ENCODE assay signal across 20 cellular contexts in genomic region chr12:132748319-132748718, GRCh38. TPM values are rescaled to one million over a fixed set of nuclear protein-coding genes. Genes with fewer than 3 reads are reported as not detected.
DNase-seq lines count a peak whose midpoint lies in the region; ATAC-seq, FAIRE-seq and TF ChIP-seq lines count a peak whose summit lies in the region.
"Had no signal": no experiment of that assay in that cellular context is flagged by ENCODE, and none has a peak within 500 bp of the region (broad histone marks: within the 10 kb centered on the region; RNA-seq: fewer than 3 reads in every experiment).

No MANE protein-coding gene starts in this region.

- H3K27ac ChIP-seq in astrocyte (ENCODE audit: low read depth, low read length) (no peak overlapping the region), trophoblast cell (ENCODE audit: low read depth, low read length) (no peak overlapping the region), dorsolateral prefrontal cortex (no peak overlapping the region)
- H3K27ac ChIP-seq: 22Rv1 had no signal

- no peak overlapping the region for H3K4me3 ChIP-seq in astrocyte (ENCODE audit: insufficient read depth, low read depth, low read length)
- H3K4me3 ChIP-seq in trophoblast cell (ENCODE audit: low read depth, low read length), result no peak overlapping the region
- H3K4me3 ChIP-seq in dorsolateral prefrontal cortex, result no peak overlapping the region

- no peaks in the 10 kb centered on the region for H3K4me1 Mint-ChIP-seq in activated naive CD8-positive, alpha-beta T cell treated with anti-CD3 and anti-CD28 coated beads, Interleukin-2, amount 10 ng/mL, durations not matched to agents 7 days and 5 days
- peaks cover 5% of the 10 kb centered on the region for H3K4me1 Mint-ChIP-seq in activated naive CD8-positive, alpha-beta T cell treated with anti-CD3 and anti-CD28 coated beads, Interleukin-2, amount 50 U/mL, for 24 hours
- H3K4me1 Mint-ChIP-seq in astrocyte (ENCODE audit: low read depth, unreplicated experiment), result peaks cover 2% of the 10 kb centered on the region
- H3K4me1 Mint-ChIP-seq in endothelial cell (ENCODE audit: unreplicated experiment), result no peaks in the 10 kb centered on the region
- H3K4me1 Mint-ChIP-seq: CD14-positive monocyte had no signal

- H2BK12ac ChIP-seq in trophoblast cell (ENCODE audit: low read length), result no peak overlapping the region

- H2AFZ ChIP-seq in astrocyte (ENCODE audit: low read depth, low read length), result no peak overlapping the region
- H2AFZ ChIP-seq in trophoblast cell (ENCODE audit: insufficient read depth, low read length, poor library complexity), result no peak overlapping the region

- H4K91ac ChIP-seq in trophoblast cell (ENCODE audit: low read depth, low read length), result no peak overlapping the region

- no CpG with 5 or more reads among the region's 10 CpGs for WGBS in trophoblast cell (ENCODE audit: extremely low coverage, insufficient coverage, insufficient read length)

- POLR2A ChIA-PET in activated naive CD8-positive, alpha-beta T cell treated with anti-CD3 and anti-CD28 coated beads, Interleukin-2, amount 10 ng/mL, durations not matched to agents 7 days and 5 days (lab: Charles Lee), result no interaction called here

- H3K9ac ChIP-seq in astrocyte (ENCODE audit: low read length) (no peak overlapping the region), trophoblast cell (ENCODE audit: low read length) (no peak overlapping the region)

- TF ChIP-seq CTCF in astrocyte (IDR thresholded peaks at IDR 0.05; ENCODE audit: insufficient read depth, low read depth, low read length), result no peak
- TF ChIP-seq CTCF in endothelial cell (IDR thresholded peaks at IDR 0.05; ENCODE audit: unreplicated experiment), result no peak
- TF ChIP-seq CTCF in dorsolateral prefrontal cortex (IDR thresholded peaks at IDR 0.05 in 54 of 56, conservative IDR thresholded peaks at IDR 0.05 in 2 of 56; ENCODE audit: low read depth in 1 of 56, partially characterized antibody in 56 of 56), result no peak
- TF ChIP-seq CTCF in omental fat pad (IDR thresholded peaks at IDR 0.05), result no peak

- H3K4me2 ChIP-seq in astrocyte (ENCODE audit: low read length), result no peak overlapping the region
- no peak overlapping the region for H3K4me2 ChIP-seq in trophoblast cell (ENCODE audit: low read length)

- no peak for ATAC-seq in activated naive CD8-positive, alpha-beta T cell treated with anti-CD3 and anti-CD28 coated beads, Interleukin-2, amount 10 ng/mL, durations not matched to agents 7 days and 5 days (ENCODE audit: low read depth)
- no peak for ATAC-seq in activated naive CD8-positive, alpha-beta T cell treated with anti-CD3 and anti-CD28 coated beads, Interleukin-2, amount 50 U/mL, for 24 hours
- ATAC-seq in omental fat pad (ENCODE audit: low FRiP score), result no peak
- ATAC-seq: CD8-positive, alpha-beta T cell had no signal

- H3K4me1 ChIP-seq in astrocyte (ENCODE audit: insufficient read depth, low read length) (no peaks in the 10 kb centered on the region), trophoblast cell (ENCODE audit: control insufficient read depth in 1 of 2, insufficient read depth in 2 of 2, low read length in 2 of 2) (no peaks in the 10 kb centered on the region)

- H3K14ac ChIP-seq in trophoblast cell (ENCODE audit: low read length), result no peak overlapping the region

- peak overlapping the region; percentile 24 for H3K4ac ChIP-seq in trophoblast cell (ENCODE audit: low read depth, low read length)

- H3K79me2 ChIP-seq in astrocyte (ENCODE audit: insufficient read depth, low read length), result peaks cover 93% of the 10 kb centered on the region
- peaks cover 1% of the 10 kb centered on the region for H3K79me2 ChIP-seq in trophoblast cell (ENCODE audit: control insufficient read depth, insufficient read depth, low read length, poor library complexity)

- H2AK5ac ChIP-seq in trophoblast cell (ENCODE audit: low read length), result no peak overlapping the region

- H3K36me3 Mint-ChIP-seq in activated naive CD8-positive, alpha-beta T cell treated with anti-CD3 and anti-CD28 coated beads, Interleukin-2, amount 10 ng/mL, durations not matched to agents 7 days and 5 days, result peaks cover 26% of the 10 kb centered on the region
- H3K36me3 Mint-ChIP-seq in activated naive CD8-positive, alpha-beta T cell treated with anti-CD3 and anti-CD28 coated beads, Interleukin-2, amount 50 U/mL, for 24 hours (ENCODE audit: low read depth), result peaks cover 57% of the 10 kb centered on the region
- H3K36me3 Mint-ChIP-seq in astrocyte (ENCODE audit: low read depth, unreplicated experiment) (peaks cover 11% of the 10 kb centered on the region), endothelial cell (ENCODE audit: low read depth, unreplicated experiment) (peaks cover 37% of the 10 kb centered on the region)

- no peak for DNase-seq in activated naive CD8-positive, alpha-beta T cell treated with anti-CD3 and anti-CD28 coated beads, Interleukin-2, amount 10 ng/mL, durations not matched to agents 7 days and 5 days
- DNase-seq in activated naive CD8-positive, alpha-beta T cell treated with anti-CD3 and anti-CD28 coated beads, Interleukin-2, amount 50 U/mL, for 24 hours, result no peak
- DNase-seq in astrocyte (ENCODE audit: low read depth) (no peak), endothelial cell (ENCODE audit: low spot score) (no peak), trophoblast cell (no peak), dorsolateral prefrontal cortex (no peak), NCI-H128 (lab: John Stamatoyannopoulos, UW; ENCODE audit: unreplicated experiment) (no peak), omental fat pad (ENCODE audit: low spot score) (no peak)
- DNase-seq: CD8-positive, alpha-beta T cell; COR-L47; DMS153; DMS79 treated with DMSO at 0.1 percent for 48 hours; EL had no signal

- no peak overlapping the region for H2BK120ac ChIP-seq in trophoblast cell (ENCODE audit: insufficient read depth, low read length, poor library complexity)

- H3K27me3 ChIP-seq in astrocyte (ENCODE audit: insufficient read depth, low read length) (no peaks in the 10 kb centered on the region), trophoblast cell (ENCODE audit: insufficient read depth, low read length) (no peaks in the 10 kb centered on the region), dorsolateral prefrontal cortex (no peaks in the 10 kb centered on the region)

- H4K20me1 ChIP-seq in astrocyte (ENCODE audit: insufficient read depth, low read length), result peaks cover 93% of the 10 kb centered on the region

- H3K36me3 ChIP-seq in astrocyte (ENCODE audit: insufficient read depth, low read length) (peaks cover 64% of the 10 kb centered on the region), trophoblast cell (ENCODE audit: control insufficient read depth in 1 of 2, insufficient read depth in 2 of 2, low read length in 2 of 2) (peaks cover 80 to 83% of the 10 kb centered on the region in 2 experiments)

- H3K27ac Mint-ChIP-seq in activated naive CD8-positive, alpha-beta T cell treated with anti-CD3 and anti-CD28 coated beads, Interleukin-2, amount 10 ng/mL, durations not matched to agents 7 days and 5 days, result peak overlapping the region; percentile 30
- no peak overlapping the region for H3K27ac Mint-ChIP-seq in activated naive CD8-positive, alpha-beta T cell treated with anti-CD3 and anti-CD28 coated beads, Interleukin-2, amount 50 U/mL, for 24 hours
- peak overlapping the region; percentile 15 for H3K27ac Mint-ChIP-seq in astrocyte (ENCODE audit: unreplicated experiment)
- H3K27ac Mint-ChIP-seq in endothelial cell (ENCODE audit: unreplicated experiment), result no peak overlapping the region
- H3K27ac Mint-ChIP-seq: CD8-positive, alpha-beta T cell had no signal

- H3K4me3 Mint-ChIP-seq in activated naive CD8-positive, alpha-beta T cell treated with anti-CD3 and anti-CD28 coated beads, Interleukin-2, amount 10 ng/mL, durations not matched to agents 7 days and 5 days, result no peak overlapping the region
- H3K4me3 Mint-ChIP-seq in activated naive CD8-positive, alpha-beta T cell treated with anti-CD3 and anti-CD28 coated beads, Interleukin-2, amount 50 U/mL, for 24 hours, result no peak overlapping the region
- H3K4me3 Mint-ChIP-seq in astrocyte (ENCODE audit: unreplicated experiment), result no peak overlapping the region
- H3K4me3 Mint-ChIP-seq in endothelial cell (ENCODE audit: unreplicated experiment), result peak overlapping the region; percentile 56
- H3K4me3 Mint-ChIP-seq: CD14-positive monocyte; CD8-positive, alpha-beta T cell; IgD-negative memory B cell had no signal

- no peaks in the 10 kb centered on the region for H3K9me3 ChIP-seq in astrocyte (ENCODE audit: insufficient read depth, low read depth, low read length)
- peaks cover 2% of the 10 kb centered on the region for H3K9me3 ChIP-seq in trophoblast cell (ENCODE audit: insufficient read depth, low read depth, low read length)

- H3K23ac ChIP-seq in trophoblast cell (ENCODE audit: low read length), result no peak overlapping the region

- intact Hi-C loops in dorsolateral prefrontal cortex (cut with DNase I), result no loop called here

- no peak for FAIRE-seq in astrocyte (lab: Jason Lieb, UNC)
- FAIRE-seq: D721Med, G401.6, GM12892, GM19239 had no signal

- no peak overlapping the region for H3K18ac ChIP-seq in trophoblast cell (ENCODE audit: low read length)

- H4K8ac ChIP-seq in trophoblast cell (ENCODE audit: low read depth, low read length), result no peak overlapping the region

- no peaks in the 10 kb centered on the region for H3K27me3 Mint-ChIP-seq in activated naive CD8-positive, alpha-beta T cell treated with anti-CD3 and anti-CD28 coated beads, Interleukin-2, amount 10 ng/mL, durations not matched to agents 7 days and 5 days
- no peaks in the 10 kb centered on the region for H3K27me3 Mint-ChIP-seq in activated naive CD8-positive, alpha-beta T cell treated with anti-CD3 and anti-CD28 coated beads, Interleukin-2, amount 50 U/mL, for 24 hours
- no peaks in the 10 kb centered on the region for H3K27me3 Mint-ChIP-seq in astrocyte (ENCODE audit: low read depth, unreplicated experiment)
- H3K27me3 Mint-ChIP-seq in endothelial cell (ENCODE audit: unreplicated experiment), result peaks cover 2% of the 10 kb centered on the region
- H3K27me3 Mint-ChIP-seq: IgD-negative memory B cell had no signal

- H3K79me1 ChIP-seq in trophoblast cell (ENCODE audit: low read length), result no peaks in the 10 kb centered on the region

- no peak overlapping the region for H4K12ac ChIP-seq in trophoblast cell (ENCODE audit: low read depth, low read length)

- H3K9me3 Mint-ChIP-seq in activated naive CD8-positive, alpha-beta T cell treated with anti-CD3 and anti-CD28 coated beads, Interleukin-2, amount 10 ng/mL, durations not matched to agents 7 days and 5 days, result no peaks in the 10 kb centered on the region
- H3K9me3 Mint-ChIP-seq in activated naive CD8-positive, alpha-beta T cell treated with anti-CD3 and anti-CD28 coated beads, Interleukin-2, amount 50 U/mL, for 24 hours, result no peaks in the 10 kb centered on the region
- H3K9me3 Mint-ChIP-seq in astrocyte (ENCODE audit: unreplicated experiment) (no peaks in the 10 kb centered on the region), endothelial cell (ENCODE audit: unreplicated experiment) (no peaks in the 10 kb centered on the region)
- H3K9me3 Mint-ChIP-seq: CD14-positive monocyte; CD8-positive, alpha-beta T cell; IgD-negative memory B cell had no signal

- H2BK5ac ChIP-seq in trophoblast cell (ENCODE audit: low read depth, low read length, poor library complexity), result no peak overlapping the region

RNA-seq across cellular contexts. Expression of gene ANKLE2, which starts 13.3 kb away (rescaled TPM):
- total RNA-seq in activated naive CD8-positive, alpha-beta T cell treated with anti-CD3 and anti-CD28 coated beads, Interleukin-2, amount 10 ng/mL, durations not matched to agents 7 days and 5 days, result 10 to 100 TPM; 90.3 to 92.9 TPM
- total RNA-seq in astrocyte (123 and 140 TPM in 2 replicates), endothelial cell (ENCODE audit: unreplicated experiment) (96.2 TPM), dorsolateral prefrontal cortex (10 to 100 TPM; 35.7 to 67.9 (median 47.9) TPM), omental fat pad (100 to 1,000 TPM in 1 of 4 donors, 10 to 100 TPM in 3; 69.0 to 187 (median 76.7) TPM)
- polyA plus RNA-seq in trophoblast cell (2013), result 46.0 and 50.2 TPM in 2 replicates

RNA-seq across cellular contexts. Expression of gene PGAM5, which starts 37.7 kb away (rescaled TPM):
- 10 to 100 TPM; 34.3 to 41.8 TPM for total RNA-seq in activated naive CD8-positive, alpha-beta T cell treated with anti-CD3 and anti-CD28 coated beads, Interleukin-2, amount 10 ng/mL, durations not matched to agents 7 days and 5 days
- 33.3 and 43.4 TPM in 2 replicates for total RNA-seq in astrocyte
- 43.9 TPM for total RNA-seq in endothelial cell (ENCODE audit: unreplicated experiment)
- 27.8 and 29.5 TPM in 2 replicates for polyA plus RNA-seq in trophoblast cell (2013)
- 10 to 100 TPM; 15.3 to 56.7 (median 36.9) TPM for total RNA-seq in dorsolateral prefrontal cortex
- 10 to 100 TPM; 15.1 to 34.2 (median 19.3) TPM for total RNA-seq in omental fat pad

Comparison
In these comparisons a context has a peak if more than half of its experiments do, and no peak if none do; other contexts are left out.
1. H3K27ac Mint-ChIP-seq: peak in activated naive CD8-positive, alpha-beta T cell treated with anti-CD3 and anti-CD28 coated beads, Interleukin-2, amount 10 ng/mL, durations not matched to agents 7 days and 5 days (single experiment) and astrocyte (single experiment); none in activated naive CD8-positive, alpha-beta T cell treated with anti-CD3 and anti-CD28 coated beads, Interleukin-2, amount 50 U/mL, for 24 hours (single experiment) and endothelial cell (single experiment).